In the genomic region with DNA sequence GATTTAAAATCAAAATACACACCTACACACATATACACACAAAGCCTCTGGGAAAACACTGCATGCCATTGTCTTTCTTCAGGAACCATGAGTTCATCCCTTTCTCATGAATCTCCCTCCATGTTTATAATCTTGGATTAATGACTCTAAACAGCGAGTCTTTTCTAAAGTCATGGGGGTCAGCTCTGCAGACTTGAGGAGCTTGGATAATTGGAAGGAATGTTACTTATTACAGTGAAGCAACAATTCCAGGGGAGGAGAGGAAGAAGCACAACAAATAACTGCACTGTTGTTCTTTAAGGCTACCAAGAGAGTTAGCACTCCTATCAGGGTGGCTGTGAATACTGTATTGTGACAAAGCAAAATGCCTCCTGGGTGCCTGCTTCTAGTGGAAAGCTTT, we compare ENCODE assay signal across 1 cellular context.
TF ChIP-seq lines count a peak whose summit lies in the region.

No MANE protein-coding gene starts in this region.

TF ChIP-seq in H1, 55 proteins besides CTCF, POLR2A, EP300 and RAD21 (continued from another document):
- no peak for TF ChIP-seq SAP30 (IDR thresholded peaks at IDR 0.05; ENCODE audit: insufficient read depth, insufficient replicate concordance, low read length)
- no peak for TF ChIP-seq SRF (IDR thresholded peaks at IDR 0.05; ENCODE audit: low read depth, low read length)
- TF ChIP-seq TBP (IDR thresholded peaks at IDR 0.05; ENCODE audit: low read depth, low read length): no peak
- TF ChIP-seq RBBP5 (IDR thresholded peaks at IDR 0.05; ENCODE audit: borderline replicate concordance, low read depth, low read length): no peak
- no peak for TF ChIP-seq RFX5 (IDR thresholded peaks at IDR 0.05; ENCODE audit: borderline replicate concordance, low read depth, low read length)
